In the genomic region with DNA sequence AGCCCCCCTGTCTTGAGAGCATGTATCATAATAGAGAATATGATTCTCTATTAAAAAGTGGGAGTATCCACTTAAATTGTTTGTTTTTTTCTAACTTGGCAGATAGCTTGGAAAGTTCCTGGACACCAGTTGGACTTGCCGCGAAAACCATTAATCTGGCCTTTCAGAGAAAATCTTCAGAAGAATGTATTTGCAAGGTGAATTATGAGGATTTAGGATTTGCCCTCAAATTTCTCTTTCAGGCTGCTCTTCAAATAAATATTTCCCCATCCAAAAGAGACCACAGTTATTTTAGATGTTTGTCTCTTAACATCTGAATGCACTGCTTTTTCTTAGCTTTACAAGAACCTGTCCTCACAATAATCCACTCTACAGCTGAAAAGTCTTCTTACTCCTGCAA, we compare ENCODE assay signal across 23 cellular contexts. TPM values are rescaled to one million over a fixed set of nuclear protein-coding genes. Genes with fewer than 3 reads are reported as not detected.
"Had no signal": no experiment of that assay in that cellular context is flagged by ENCODE, and none has a peak within 500 bp of the region (broad histone marks: within the 10 kb centered on the region; RNA-seq: fewer than 3 reads in every experiment).

No MANE protein-coding gene starts in this region.

- H3K27me3 ChIP-seq: adrenal gland, body of pancreas had no signal

- H3K27ac ChIP-seq: adrenal gland, body of pancreas, VCaP had no signal

- H3K36me3 Mint-ChIP-seq: activated CD4-positive, alpha-beta memory T cell treated with anti-CD3 and anti-CD28 coated beads for 36 hours; activated naive CD8-positive, alpha-beta T cell treated with anti-CD3 and anti-CD28 coated beads for 36 hours had no signal

- H3K4me3 Mint-ChIP-seq: activated CD4-positive, alpha-beta memory T cell treated with anti-CD3 and anti-CD28 coated beads for 36 hours; activated CD4-positive, alpha-beta T cell treated with anti-CD3 and anti-CD28 coated beads, Interleukin-2, amount 10 ng/mL, durations not matched to agents 7 days and 5 days; activated naive CD4-positive, alpha-beta T cell treated with anti-CD3 and anti-CD28 coated beads for 36 hours; activated naive CD8-positive, alpha-beta T cell treated with anti-CD3 and anti-CD28 coated beads for 36 hours; activated T-cell treated with anti-CD3 and anti-CD28 coated beads, Interleukin-2, amount 50 U/mL, for 4 hours had no signal

- H3K4me3 ChIP-seq: adrenal gland, body of pancreas had no signal

- H3K4me1 Mint-ChIP-seq: activated CD4-positive, alpha-beta T cell treated with anti-CD3 and anti-CD28 coated beads, Interleukin-2, amount 10 ng/mL, durations not matched to agents 7 days and 5 days; activated naive CD8-positive, alpha-beta T cell treated with anti-CD3 and anti-CD28 coated beads for 36 hours had no signal

- H3K9me3 Mint-ChIP-seq: activated CD4-positive, alpha-beta memory T cell treated with anti-CD3 and anti-CD28 coated beads for 36 hours; activated CD4-positive, alpha-beta T cell treated with anti-CD3 and anti-CD28 coated beads, Interleukin-2, amount 10 ng/mL, durations not matched to agents 7 days and 5 days; activated naive CD4-positive, alpha-beta T cell treated with anti-CD3 and anti-CD28 coated beads for 36 hours; activated naive CD8-positive, alpha-beta T cell treated with anti-CD3 and anti-CD28 coated beads for 36 hours; activated T-cell treated with anti-CD3 and anti-CD28 coated beads, Interleukin-2, amount 50 U/mL, for 4 hours had no signal

- DNase-seq: activated CD4-positive, alpha-beta memory T cell treated with anti-CD3 and anti-CD28 coated beads for 36 hours; activated CD4-positive, alpha-beta T cell treated with anti-CD3 and anti-CD28 coated beads, Interleukin-2, amount 10 ng/mL, durations not matched to agents 7 days and 5 days; activated CD4-positive, CD25-positive, alpha-beta regulatory T cell; activated gamma-delta T cell; activated naive CD4-positive, alpha-beta T cell treated with anti-CD3 and anti-CD28 coated beads for 36 hours; activated naive CD8-positive, alpha-beta T cell treated with anti-CD3 and anti-CD28 coated beads for 36 hours; activated T-cell treated with anti-CD3 and anti-CD28 coated beads, Interleukin-2, amount 50 U/mL, for 4 hours; adrenal gland; aorta; body of pancreas; central memory CD4-positive, alpha-beta T cell; Kasumi-1; KBM-7; NCI-H1048; NCI-H146; NCI-H187 treated with DMSO at 0.1 percent for 48 hours; NCI-H2081 treated with DMSO at 0.1 percent for 48 hours; NCI-H446; SHP77 treated with DMSO at 0.1 percent for 48 hours; T-helper 2 cell; T1000 had no signal

- H3K36me3 ChIP-seq: adrenal gland had no signal

- H3K4me1 ChIP-seq: adrenal gland, body of pancreas had no signal

- H3K27ac Mint-ChIP-seq: activated CD4-positive, alpha-beta memory T cell treated with anti-CD3 and anti-CD28 coated beads for 36 hours; activated CD4-positive, alpha-beta T cell treated with anti-CD3 and anti-CD28 coated beads, Interleukin-2, amount 10 ng/mL, durations not matched to agents 7 days and 5 days; activated naive CD4-positive, alpha-beta T cell treated with anti-CD3 and anti-CD28 coated beads for 36 hours; activated naive CD8-positive, alpha-beta T cell treated with anti-CD3 and anti-CD28 coated beads for 36 hours had no signal

RNA-seq across cellular contexts. Expression of gene MARCHF10, which starts 53.4 kb away (rescaled TPM):
- total RNA-seq: activated CD4-positive, alpha-beta memory T cell treated with anti-CD3 and anti-CD28 coated beads for 36 hours; activated CD4-positive, alpha-beta T cell treated with anti-CD3 and anti-CD28 coated beads, Interleukin-2, amount 10 ng/mL, durations not matched to agents 7 days and 5 days; activated naive CD4-positive, alpha-beta T cell treated with anti-CD3 and anti-CD28 coated beads for 36 hours; activated naive CD8-positive, alpha-beta T cell treated with anti-CD3 and anti-CD28 coated beads for 36 hours; activated T-cell treated with anti-CD3 and anti-CD28 coated beads, Interleukin-2, amount 50 U/mL, for 4 hours; adrenal gland; aorta; bronchial epithelial cell had no signal
- polyA plus RNA-seq: aorta had no signal
